In the genomic region with DNA sequence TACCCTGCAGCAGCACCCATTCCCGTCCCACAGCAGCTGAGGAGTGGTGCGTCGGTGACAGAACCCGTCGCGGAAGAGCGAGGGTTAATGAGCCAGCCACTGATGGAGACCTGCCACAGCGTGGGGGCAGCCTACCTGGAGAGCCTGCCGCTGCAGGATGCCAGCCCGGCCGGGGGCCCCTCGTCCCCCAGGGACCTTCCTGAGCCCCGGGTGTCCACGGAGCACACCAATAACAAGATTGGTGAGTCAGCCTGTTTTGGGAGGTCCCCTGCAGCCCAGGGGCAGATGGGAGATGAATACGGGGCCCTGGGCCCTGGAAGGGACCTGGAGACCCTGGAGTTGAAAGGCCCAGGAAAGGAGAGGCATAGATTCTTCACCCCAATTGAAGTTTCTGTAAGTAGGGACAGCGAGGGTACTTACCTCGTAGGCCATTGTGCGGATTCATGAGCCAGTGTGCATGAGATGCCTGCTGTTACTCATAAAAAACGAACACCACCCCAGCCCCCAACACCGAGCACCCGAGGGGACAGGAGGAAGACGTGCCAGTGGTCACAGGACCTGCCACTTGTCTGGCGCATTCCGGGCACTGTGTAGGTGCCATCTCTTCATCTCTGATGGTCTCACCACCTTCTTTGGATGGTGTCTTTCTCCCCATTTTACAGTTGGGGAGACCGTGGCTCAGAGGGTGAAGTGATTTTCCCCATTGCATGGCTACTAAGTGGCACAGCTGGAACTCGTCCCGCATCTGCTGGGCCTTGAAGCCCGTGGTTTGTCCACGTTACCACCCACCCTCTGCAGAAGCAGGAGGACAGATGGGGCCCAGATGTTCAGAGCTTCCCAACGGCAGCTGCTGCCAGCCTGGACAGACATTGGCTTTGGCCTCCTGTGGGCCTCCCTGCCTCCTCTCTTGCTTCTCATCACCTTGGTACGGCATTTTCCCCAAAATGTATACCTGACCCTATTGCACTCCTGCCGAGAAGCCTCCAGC, we compare ENCODE assay signal across 23 cellular contexts. TPM values are rescaled to one million over a fixed set of nuclear protein-coding genes. Genes with fewer than 3 reads are reported as not detected.
DNase-seq lines count a peak whose midpoint lies in the region; FAIRE-seq and TF ChIP-seq lines count a peak whose summit lies in the region.
"Had no signal": no experiment of that assay in that cellular context is flagged by ENCODE, and none has a peak within 500 bp of the region (broad histone marks: within the 10 kb centered on the region; RNA-seq: fewer than 3 reads in every experiment).

No MANE protein-coding gene starts in this region.

- H3K9ac ChIP-seq in trophoblast cell (ENCODE audit: low read length): no peak overlapping the region

- no peaks in the 10 kb centered on the region for H3K36me3 ChIP-seq in HEK293 (ENCODE audit: control insufficient read depth in 2 of 2, insufficient read depth in 1 of 2, low read length in 2 of 2)
- H3K36me3 ChIP-seq in trophoblast cell (ENCODE audit: control insufficient read depth in 1 of 2, insufficient read depth in 2 of 2, low read length in 2 of 2): no peaks in the 10 kb centered on the region
- H3K36me3 ChIP-seq: ascending aorta, esophagus muscularis mucosa, left lung had no signal

- peaks cover under 1% of the 10 kb centered on the region; the same call in 1 of the 2 replicates for H3K4me1 ChIP-seq in HEK293 (ENCODE audit: control insufficient read depth, insufficient read depth, low read length)
- peaks cover 13 to 22% of the 10 kb centered on the region in 2 experiments for H3K4me1 ChIP-seq in trophoblast cell (ENCODE audit: control insufficient read depth in 1 of 2, insufficient read depth in 2 of 2, low read length in 2 of 2)

- H3K14ac ChIP-seq in trophoblast cell (ENCODE audit: low read length): no peak overlapping the region

- peak overlapping the region; percentile 49 for H3K27ac Mint-ChIP-seq in activated CD4-positive, alpha-beta memory T cell treated with anti-CD3 and anti-CD28 coated beads, Interleukin-2, amount 10 ng/mL, durations not matched to agents 7 days and 5 days
- H3K27ac Mint-ChIP-seq in activated CD4-positive, alpha-beta memory T cell treated with anti-CD3 and anti-CD28 coated beads for 36 hours: no peak overlapping the region
- H3K27ac Mint-ChIP-seq: activated naive CD4-positive, alpha-beta T cell treated with anti-CD3 and anti-CD28 coated beads for 36 hours; HFFc6 had no signal

- TF ChIP-seq CTCF in HEK293 (tag by site-specific recombination; IDR thresholded peaks at IDR 0.05) (no peak), coronary artery (IDR thresholded peaks at IDR 0.05) (no peak)

- H2BK120ac ChIP-seq in trophoblast cell (ENCODE audit: insufficient read depth, low read length, poor library complexity): no peak overlapping the region

- H3K9me3 Mint-ChIP-seq in activated CD4-positive, alpha-beta memory T cell treated with anti-CD3 and anti-CD28 coated beads, Interleukin-2, amount 10 ng/mL, durations not matched to agents 7 days and 5 days: no peaks in the 10 kb centered on the region
- no peaks in the 10 kb centered on the region for H3K9me3 Mint-ChIP-seq in activated CD4-positive, alpha-beta memory T cell treated with anti-CD3 and anti-CD28 coated beads for 36 hours
- H3K9me3 Mint-ChIP-seq: activated naive CD4-positive, alpha-beta T cell treated with anti-CD3 and anti-CD28 coated beads for 36 hours; HFFc6 had no signal

- H3K23ac ChIP-seq in trophoblast cell (ENCODE audit: low read length): no peak overlapping the region

- no peak overlapping the region for H4K12ac ChIP-seq in trophoblast cell (ENCODE audit: low read depth, low read length)

- peaks cover 21% of the 10 kb centered on the region for H3K79me1 ChIP-seq in trophoblast cell (ENCODE audit: low read length)

- no peak overlapping the region for H3K27ac ChIP-seq in HEK293 (ENCODE audit: extremely low read depth, low read depth, low read length)
- H3K27ac ChIP-seq in coronary artery: no peak overlapping the region
- no peak overlapping the region for H3K27ac ChIP-seq in trophoblast cell (ENCODE audit: low read depth, low read length)
- H3K27ac ChIP-seq: ascending aorta, esophagus muscularis mucosa, left lung had no signal

- no peaks in the 10 kb centered on the region for H3K79me2 ChIP-seq in trophoblast cell (ENCODE audit: control insufficient read depth, insufficient read depth, low read length, poor library complexity)

- no peak overlapping the region for H2BK5ac ChIP-seq in trophoblast cell (ENCODE audit: low read depth, low read length, poor library complexity)

- no peaks in the 10 kb centered on the region for H3K27me3 ChIP-seq in trophoblast cell (ENCODE audit: insufficient read depth, low read length)
- H3K27me3 ChIP-seq: ascending aorta, esophagus muscularis mucosa, left lung had no signal

- H2AFZ ChIP-seq in trophoblast cell (ENCODE audit: insufficient read depth, low read length, poor library complexity): no peak overlapping the region

- no peak overlapping the region for H3K18ac ChIP-seq in trophoblast cell (ENCODE audit: low read length)

- POLR2A ChIA-PET in activated CD4-positive, alpha-beta memory T cell treated with anti-CD3 and anti-CD28 coated beads, Interleukin-2, amount 10 ng/mL, durations not matched to agents 7 days and 5 days (lab: Charles Lee): interaction anchor here (1.0 to 4.0 kb wide), 4 partner anchors 12 to 229 kb away, joined by 5 to 27 read pairs (median 8); no protein-coding TSS in a partner anchor
- POLR2A ChIA-PET in activated CD4-positive, alpha-beta memory T cell treated with anti-CD3 and anti-CD28 coated beads for 36 hours (lab: Charles Lee): no interaction called here
- POLR2A ChIA-PET in HEK293 (lab: Yijun Ruan, JAX): no interaction called here

- CTCF ChIA-PET in activated CD4-positive, alpha-beta memory T cell treated with anti-CD3 and anti-CD28 coated beads, Interleukin-2, amount 10 ng/mL, durations not matched to agents 7 days and 5 days (lab: Charles Lee): interaction anchor here (1.6 to 1.7 kb wide), 2 partner anchors 12 to 13 kb away, joined by 5 read pairs; no protein-coding TSS in a partner anchor
- CTCF ChIA-PET in activated CD4-positive, alpha-beta memory T cell treated with anti-CD3 and anti-CD28 coated beads for 36 hours (lab: Charles Lee): interaction anchor here (1.0 to 4.0 kb wide), 2 partner anchors 12 to 14 kb away, joined by 3 to 22 read pairs; no protein-coding TSS in a partner anchor
- CTCF ChIA-PET in HEK293 (lab: Yijun Ruan, JAX): interaction anchor here (0.9 to 4.2 kb wide), 4 partner anchors 13 to 70 kb away, joined by 3 to 22 read pairs (median 8); no protein-coding TSS in a partner anchor

- H3K4me3 Mint-ChIP-seq in activated CD4-positive, alpha-beta memory T cell treated with anti-CD3 and anti-CD28 coated beads, Interleukin-2, amount 10 ng/mL, durations not matched to agents 7 days and 5 days: no peak overlapping the region
- H3K4me3 Mint-ChIP-seq in activated CD4-positive, alpha-beta memory T cell treated with anti-CD3 and anti-CD28 coated beads for 36 hours: no peak overlapping the region
- H3K4me3 Mint-ChIP-seq: activated naive CD4-positive, alpha-beta T cell treated with anti-CD3 and anti-CD28 coated beads for 36 hours; HFFc6 had no signal

- H2AK5ac ChIP-seq in trophoblast cell (ENCODE audit: low read length): peak overlapping the region; percentile 4

- no peak for FAIRE-seq in urothelium cell line (lab: Jason Lieb, UNC)

- no peak overlapping the region for H3K4ac ChIP-seq in trophoblast cell (ENCODE audit: low read depth, low read length)

- no peaks in the 10 kb centered on the region for H3K9me3 ChIP-seq in HEK293 (ENCODE audit: control insufficient read depth, insufficient read depth, low read depth, low read length)
- H3K9me3 ChIP-seq in trophoblast cell (ENCODE audit: insufficient read depth, low read depth, low read length): peaks cover 3% of the 10 kb centered on the region
- H3K9me3 ChIP-seq: ascending aorta, esophagus muscularis mucosa, left lung had no signal

- H4K8ac ChIP-seq in trophoblast cell (ENCODE audit: low read depth, low read length): no peak overlapping the region

- peak overlapping the region; percentile 10 for H2BK12ac ChIP-seq in trophoblast cell (ENCODE audit: low read length)

- H3K4me3 ChIP-seq in HEK293 (ENCODE audit: low read depth, low read length): no peak overlapping the region
- no peak overlapping the region for H3K4me3 ChIP-seq in coronary artery
- H3K4me3 ChIP-seq in trophoblast cell (ENCODE audit: low read depth, low read length): no peak overlapping the region
- H3K4me3 ChIP-seq: ascending aorta, esophagus muscularis mucosa, left lung had no signal

- WGBS in trophoblast cell (ENCODE audit: extremely low coverage, insufficient coverage, insufficient read length): no CpG with 5 or more reads among the region's 32 CpGs

- peaks cover 18% of the 10 kb centered on the region for H3K4me1 Mint-ChIP-seq in activated CD4-positive, alpha-beta memory T cell treated with anti-CD3 and anti-CD28 coated beads, Interleukin-2, amount 10 ng/mL, durations not matched to agents 7 days and 5 days
- peaks cover 15% of the 10 kb centered on the region for H3K4me1 Mint-ChIP-seq in activated CD4-positive, alpha-beta memory T cell treated with anti-CD3 and anti-CD28 coated beads for 36 hours (ENCODE audit: low read depth)

- no peak overlapping the region for H3K4me2 ChIP-seq in trophoblast cell (ENCODE audit: low read length)

- H3K36me3 Mint-ChIP-seq in activated CD4-positive, alpha-beta memory T cell treated with anti-CD3 and anti-CD28 coated beads, Interleukin-2, amount 10 ng/mL, durations not matched to agents 7 days and 5 days (ENCODE audit: low read depth): peaks cover 20% of the 10 kb centered on the region
- H3K36me3 Mint-ChIP-seq in activated CD4-positive, alpha-beta memory T cell treated with anti-CD3 and anti-CD28 coated beads for 36 hours: peaks cover 5% of the 10 kb centered on the region

- peak overlapping the region; percentile 48 for H4K91ac ChIP-seq in trophoblast cell (ENCODE audit: low read depth, low read length)

- H3K27me3 Mint-ChIP-seq in activated CD4-positive, alpha-beta memory T cell treated with anti-CD3 and anti-CD28 coated beads, Interleukin-2, amount 10 ng/mL, durations not matched to agents 7 days and 5 days: no peaks in the 10 kb centered on the region
- no peaks in the 10 kb centered on the region for H3K27me3 Mint-ChIP-seq in activated CD4-positive, alpha-beta memory T cell treated with anti-CD3 and anti-CD28 coated beads for 36 hours

- DNase-seq in activated CD4-positive, alpha-beta memory T cell treated with anti-CD3 and anti-CD28 coated beads, Interleukin-2, amount 10 ng/mL, durations not matched to agents 7 days and 5 days: no peak
- DNase-seq in activated CD4-positive, alpha-beta memory T cell treated with anti-CD3 and anti-CD28 coated beads for 36 hours: no peak
- DNase-seq in coronary artery (ENCODE audit: low spot score) (peak; percentile 68), trophoblast cell (no peak), urothelium cell line (ENCODE audit: low spot score) (no peak), NCI-H1930 (lab: John Stamatoyannopoulos, UW) (no peak)
- no peak for DNase-seq in activated CD4-positive, alpha-beta T cell treated with anti-CD3 and anti-CD28 coated beads for 4 hours
- DNase-seq: activated CD4-positive, alpha-beta T cell treated with anti-CD3 and anti-CD28 coated beads, Interleukin-2, amount 50 U/mL, for 1 hour; activated naive CD4-positive, alpha-beta T cell treated with anti-CD3 and anti-CD28 coated beads for 36 hours; C1 segment of cervical spinal cord; effector memory CD4-positive, alpha-beta T cell; glutamatergic neuron; HFFc6; left lung; NCI-H1417 treated with DMSO at 0.1 percent for 48 hours; NCI-H524 treated with DMSO at 0.1 percent for 48 hours; stimulated activated CD4-positive, alpha-beta T cell treated with anti-CD3 and anti-CD28 coated beads, Interleukin-4, amount 100 ng/mL, for 4 hours; SW 1271 had no signal

- intact Hi-C loops in activated CD4-positive, alpha-beta memory T cell treated with anti-CD3 and anti-CD28 coated beads for 36 hours (cut with micrococcal nuclease): no loop called here

RNA-seq across cellular contexts. Expression of gene TNFRSF1B, which starts 28.3 kb away (rescaled TPM):
- 100 to 1,000 TPM; 434 to 447 TPM for total RNA-seq in activated CD4-positive, alpha-beta memory T cell treated with anti-CD3 and anti-CD28 coated beads, Interleukin-2, amount 10 ng/mL, durations not matched to agents 7 days and 5 days
- total RNA-seq in activated CD4-positive, alpha-beta memory T cell treated with anti-CD3 and anti-CD28 coated beads for 36 hours: 100 to 1,000 TPM; 201 to 211 TPM
- polyA plus RNA-seq in trophoblast cell (2013): 239 and 247 TPM in 2 replicates
- total RNA-seq: A673, G401 had no signal
